8 cellular contexts compared by ENCODE assay signal in genomic region chr17:75763613-75764416, GRCh38. TPM values are rescaled to one million over a fixed set of nuclear protein-coding genes. Genes with fewer than 3 reads are reported as not detected.
DNase-seq lines count a peak whose midpoint lies in the region; ATAC-seq, FAIRE-seq and TF ChIP-seq lines count a peak whose summit lies in the region.

No MANE protein-coding gene starts in this region.

- peaks cover 4% of the 10 kb centered on the region for H3F3A ChIP-seq in GM23338 (replicated peaks; ENCODE audit: low read depth)

- H3K9me3 ChIP-seq in hepatocyte (ENCODE audit: low read depth), result no peaks in the 10 kb centered on the region

- H4K20me1 ChIP-seq in GM23338 (replicated peaks; ENCODE audit: insufficient read depth), result 0 out of 2 replicates have a peak, but pooled peaks cover 3% of the 10 kb centered on the region
- H4K20me1 ChIP-seq in hepatocyte (ENCODE audit: insufficient read depth, poor library complexity, severe bottlenecking), result no peaks in the 10 kb centered on the region

- H3K4me2 ChIP-seq in GM23338 (peak overlapping the region; percentile 87), hepatocyte (peak overlapping the region; percentile 93)

- ATAC-seq in GM23338 (peak; percentile 7), HG02571 (IDR thresholded peaks at IDR 0.05; ENCODE audit: unreplicated experiment) (no peak), HG03039 (IDR thresholded peaks at IDR 0.05; ENCODE audit: unreplicated experiment) (no peak)

- no peak overlapping the region for H3K27ac ChIP-seq in GM23338 (ENCODE audit: low read depth)
- peak overlapping the region; percentile 82 for H3K27ac ChIP-seq in hepatocyte
- peak overlapping the region in 19 of 21 experiments; percentile 17 to 89 (median 79) for H3K27ac ChIP-seq in skin epidermis

- H3K9me2 ChIP-seq in GM23338 (ENCODE audit: insufficient read depth), result no peaks in the 10 kb centered on the region
- no peaks in the 10 kb centered on the region for H3K9me2 ChIP-seq in hepatocyte (replicated peaks; ENCODE audit: insufficient read depth)

- H3K27me3 ChIP-seq in GM23338 (ENCODE audit: insufficient read depth), result no peaks in the 10 kb centered on the region
- no peaks in the 10 kb centered on the region for H3K27me3 ChIP-seq in hepatocyte

- H2AFZ ChIP-seq in GM23338, result peak overlapping the region; percentile 99
- H2AFZ ChIP-seq in hepatocyte, result peak overlapping the region; percentile 80

- H3K4me3 Mint-ChIP-seq in GM23338, result peak overlapping the region; percentile 76

- 73% methylated on average over 16 of the region's 16 CpGs for WGBS in hepatocyte (ENCODE audit: low lambda C conversion rate, missing lambda C conversion rate)

- H3K4me1 ChIP-seq in GM23338 (ENCODE audit: insufficient read depth) (peaks cover 3% of the 10 kb centered on the region; the same call in 1 of the 2 replicates), hepatocyte (ENCODE audit: insufficient read depth) (peaks cover 10% of the 10 kb centered on the region)

- no peak for FAIRE-seq in D721Med (lab: Jason Lieb, UNC)

- no peak overlapping the region for H3K27ac Mint-ChIP-seq in GM23338

- no peak for DNase-seq in GM23338 (ENCODE audit: low spot score)
- no peak for DNase-seq in hepatocyte (ENCODE audit: low spot score)
- no peak for DNase-seq in T1000 (lab: John Stamatoyannopoulos, UW)
- no peak for DNase-seq in D721Med (ENCODE audit: insufficient read length, low spot score)

- H3K4me3 ChIP-seq in GM23338 (peak overlapping the region; percentile 90), WI38 (ENCODE audit: low read depth, low read length) (peak overlapping the region; percentile 70), hepatocyte (peak overlapping the region; percentile 69), skin epidermis (peak overlapping the region; percentile 44 to 77 (median 66))

- H3K36me3 ChIP-seq in GM23338 (ENCODE audit: insufficient read depth), result no peaks in the 10 kb centered on the region
- no peaks in the 10 kb centered on the region for H3K36me3 ChIP-seq in hepatocyte (replicated peaks; ENCODE audit: insufficient read depth, low read depth)

- H3K36me3 Mint-ChIP-seq in GM23338 (ENCODE audit: low read depth), result no peaks in the 10 kb centered on the region; the same call in 2 of the 3 replicates

- peaks cover 9% of the 10 kb centered on the region for H3K4me1 Mint-ChIP-seq in GM23338

- TF ChIP-seq CTCF in GM23338 (conservative IDR thresholded peaks at IDR 0.05; ENCODE audit: low read depth in 2 of 2), result no peak
- no peak for TF ChIP-seq CTCF in WI38 (IDR thresholded peaks at IDR 0.05; ENCODE audit: low read depth, low read length)
- no peak for TF ChIP-seq CTCF in hepatocyte (IDR thresholded peaks at IDR 0.05; ENCODE audit: poor library complexity)
- no peak for TF ChIP-seq CTCF in D721Med (IDR thresholded peaks at IDR 0.05; ENCODE audit: insufficient read depth, missing control alignments)

- no peaks in the 10 kb centered on the region; the same call in 2 of the 3 replicates for H3K9me3 Mint-ChIP-seq in GM23338

- H3K27me3 Mint-ChIP-seq in GM23338 (ENCODE audit: insufficient read depth, low read depth, poor library complexity), result peaks cover 14% of the 10 kb centered on the region

- H3K79me2 ChIP-seq in GM23338 (replicated peaks; ENCODE audit: insufficient read depth), result no peaks in the 10 kb centered on the region
- H3K79me2 ChIP-seq in hepatocyte, result peaks cover 5% of the 10 kb centered on the region

TF ChIP-seq in GM23338, 12 proteins besides CTCF, POLR2A, EP300 and RAD21:
- TF ChIP-seq ZNF114 (CRISPR knock-in tag; IDR thresholded peaks at IDR 0.05) (no peak), EZH2phosphoT487 (IDR thresholded peaks at IDR 0.05; ENCODE audit: unreplicated experiment) (no peak), EZH2 (IDR thresholded peaks at IDR 0.05; ENCODE audit: low read depth, unreplicated experiment) (no peak), REST (IDR thresholded peaks at IDR 0.05; ENCODE audit: unreplicated experiment) (no peak)

RNA-seq across cellular contexts. Expression of gene GALK1, which starts 1.2 kb away (rescaled TPM):
- total RNA-seq in GM23338 (2014; rRNA removed; shearing (Covaris generic)), result 30.5 TPM in 2 replicates
- polyA plus RNA-seq in GM23338 (2016; fragmentation: Nextera tagmentation; extraction: Ambion mirVana) (31.7 and 34.7 TPM in 2 replicates), hepatocyte (139 and 161 TPM in 2 replicates)
- total RNA-seq in hepatocyte, result 63.7 and 76.4 TPM in 2 replicates

RNA-seq across cellular contexts. Expression of gene UNK, which starts 20.8 kb away (rescaled TPM):
- 65.2 and 67.0 TPM in 2 replicates for total RNA-seq in GM23338 (2014; rRNA removed; shearing (Covaris generic))
- polyA plus RNA-seq in GM23338 (2016; fragmentation: Nextera tagmentation; extraction: Ambion mirVana), result 16.6 and 21.8 TPM in 2 replicates
- 26.7 and 30.9 TPM in 2 replicates for total RNA-seq in hepatocyte
- 22.3 and 28.2 TPM in 2 replicates for polyA plus RNA-seq in hepatocyte

RNA-seq across cellular contexts. Expression of gene ITGB4, which starts 42.6 kb away (rescaled TPM):
- 9.7 and 10.3 TPM in 2 replicates for total RNA-seq in GM23338 (2014; rRNA removed; shearing (Covaris generic))
- polyA plus RNA-seq in GM23338 (2016; fragmentation: Nextera tagmentation; extraction: Ambion mirVana) (4.2 and 6.1 TPM in 2 replicates), hepatocyte (19.4 and 23.5 TPM in 2 replicates)
- total RNA-seq in hepatocyte, result 11.5 and 15.7 TPM in 2 replicates
